In genomic region chr16:89072216-89073130, GRCh38 we compare ENCODE assay signal across 15 cellular contexts. TPM values are rescaled to one million over a fixed set of nuclear protein-coding genes. Genes with fewer than 3 reads are reported as not detected.
DNase-seq lines count a peak whose midpoint lies in the region; ATAC-seq and TF ChIP-seq lines count a peak whose summit lies in the region.
"Had no signal": no experiment of that assay in that cellular context is flagged by ENCODE, and none has a peak within 500 bp of the region (broad histone marks: within the 10 kb centered on the region; RNA-seq: fewer than 3 reads in every experiment).

No MANE protein-coding gene starts in this region.

- peaks cover 39% of the 10 kb centered on the region for H3F3A ChIP-seq in neural progenitor cell (ENCODE audit: low read depth)

- peak overlapping the region; percentile 85 for H3K27ac Mint-ChIP-seq in neural progenitor cell
- H3K27ac Mint-ChIP-seq in activated naive CD8-positive, alpha-beta T cell treated with anti-CD3 and anti-CD28 coated beads, Interleukin-2, amount 50 U/mL, for 24 hours: no peak overlapping the region
- H3K27ac Mint-ChIP-seq: CD8-positive, alpha-beta T cell; dendritic cell treated with granulocyte-macrophage colony-stimulating factor and Interleukin-4, amounts not matched to agents 40 ng/mL and 50 ng/mL, for 4 days had no signal

- H3K4me2 ChIP-seq in neural progenitor cell: peak overlapping the region; percentile 70

- peak overlapping the region; percentile 53 for H2AFZ ChIP-seq in neural progenitor cell (replicated peaks)

- peak overlapping the region; percentile 41 for H3K4me3 Mint-ChIP-seq in neural progenitor cell
- no peak overlapping the region for H3K4me3 Mint-ChIP-seq in activated naive CD8-positive, alpha-beta T cell treated with anti-CD3 and anti-CD28 coated beads, Interleukin-2, amount 50 U/mL, for 24 hours
- H3K4me3 Mint-ChIP-seq: CD8-positive, alpha-beta T cell; dendritic cell treated with granulocyte-macrophage colony-stimulating factor and Interleukin-4, amounts not matched to agents 40 ng/mL and 50 ng/mL, for 4 days had no signal

- H3K27ac ChIP-seq in neural progenitor cell: peak overlapping the region; percentile 86
- H3K27ac ChIP-seq: neutrophil, spleen had no signal

- peaks cover 9% of the 10 kb centered on the region for H3K4me1 Mint-ChIP-seq in neural progenitor cell
- no peaks in the 10 kb centered on the region for H3K4me1 Mint-ChIP-seq in activated naive CD8-positive, alpha-beta T cell treated with anti-CD3 and anti-CD28 coated beads, Interleukin-2, amount 50 U/mL, for 24 hours

- H3K36me3 Mint-ChIP-seq in neural progenitor cell: no peaks in the 10 kb centered on the region
- H3K36me3 Mint-ChIP-seq in activated naive CD8-positive, alpha-beta T cell treated with anti-CD3 and anti-CD28 coated beads, Interleukin-2, amount 50 U/mL, for 24 hours (ENCODE audit: low read depth): no peaks in the 10 kb centered on the region
- H3K36me3 Mint-ChIP-seq: CD8-positive, alpha-beta T cell had no signal

- no peak for TF ChIP-seq CTCF in fibroblast of pulmonary artery (IDR thresholded peaks at IDR 0.05; ENCODE audit: low read length, missing control alignments)
- no peak for TF ChIP-seq CTCF in neural progenitor cell (IDR thresholded peaks at IDR 0.05)

- peaks cover 13% of the 10 kb centered on the region for H3K9me3 Mint-ChIP-seq in neural progenitor cell
- peaks cover 6% of the 10 kb centered on the region for H3K9me3 Mint-ChIP-seq in activated naive CD8-positive, alpha-beta T cell treated with anti-CD3 and anti-CD28 coated beads, Interleukin-2, amount 50 U/mL, for 24 hours
- H3K9me3 Mint-ChIP-seq: CD8-positive, alpha-beta T cell; dendritic cell treated with granulocyte-macrophage colony-stimulating factor and Interleukin-4, amounts not matched to agents 40 ng/mL and 50 ng/mL, for 4 days had no signal

- no peak overlapping the region for H3K9ac ChIP-seq in neural progenitor cell

- H3K27me3 Mint-ChIP-seq in neural progenitor cell (ENCODE audit: insufficient read depth, low read depth): peaks cover 16% of the 10 kb centered on the region
- no peaks in the 10 kb centered on the region for H3K27me3 Mint-ChIP-seq in activated naive CD8-positive, alpha-beta T cell treated with anti-CD3 and anti-CD28 coated beads, Interleukin-2, amount 50 U/mL, for 24 hours

- H3K4me1 ChIP-seq in neural progenitor cell: peaks cover 16% of the 10 kb centered on the region

- DNase-seq in EH (ENCODE audit: low read depth) (peak; percentile 12), NCI-H2227 (lab: John Stamatoyannopoulos, UW; ENCODE audit: unreplicated experiment) (peak; percentile 75), fibroblast of pulmonary artery (ENCODE audit: low read depth) (peak; percentile 20), neural progenitor cell (ENCODE audit: low spot score) (no peak), glomerular visceral epithelial cell (ENCODE audit: extremely low spot score) (no peak)
- no peak for DNase-seq in activated naive CD8-positive, alpha-beta T cell treated with anti-CD3 and anti-CD28 coated beads, Interleukin-2, amount 50 U/mL, for 24 hours
- no peak for DNase-seq in activated CD4-positive, alpha-beta T cell treated with anti-CD3 and anti-CD28 coated beads, Interleukin-2, amount 50 U/mL, for 1 hour
- DNase-seq: activated CD4-positive, CD25-positive, alpha-beta regulatory T cell; activated T-cell treated with anti-CD3 and anti-CD28 coated beads, Interleukin-2, amount 50 U/mL, for 1 hour; amniotic stem cell; CD8-positive, alpha-beta T cell; kidney glomerular epithelial cell; spleen had no signal

- no peaks in the 10 kb centered on the region for H3K79me2 ChIP-seq in neural progenitor cell (ENCODE audit: low read depth)

- no peaks in the 10 kb centered on the region for H3K27me3 ChIP-seq in neural progenitor cell
- H3K27me3 ChIP-seq: neutrophil had no signal

- H4K20me1 ChIP-seq in neural progenitor cell (ENCODE audit: low read depth): no peaks in the 10 kb centered on the region

- H3K9me3 ChIP-seq in neural progenitor cell (ENCODE audit: low read depth): no peaks in the 10 kb centered on the region
- H3K9me3 ChIP-seq: neutrophil had no signal

- H3K36me3 ChIP-seq in neural progenitor cell: no peaks in the 10 kb centered on the region
- H3K36me3 ChIP-seq: neutrophil, spleen had no signal

- ATAC-seq in activated naive CD8-positive, alpha-beta T cell treated with anti-CD3 and anti-CD28 coated beads, Interleukin-2, amount 50 U/mL, for 24 hours: no peak
- ATAC-seq: CD8-positive, alpha-beta T cell had no signal

- no peak overlapping the region for H3K4me3 ChIP-seq in fibroblast of pulmonary artery (replicated peaks; ENCODE audit: low read depth, low read length)
- H3K4me3 ChIP-seq in neural progenitor cell: no peak overlapping the region
- H3K4me3 ChIP-seq: spleen had no signal

RNA-seq across cellular contexts. Expression of gene ACSF3, which starts 21.2 kb away (rescaled TPM):
- 14.5 and 25.9 TPM in 2 replicates for total RNA-seq in neural progenitor cell (ENCODE audit: low replicate concordance)

Comparison
In these comparisons a context has a peak if more than half of its experiments do, and no peak if none do; other contexts are left out.
1. DNase-seq: peak in EH (single experiment), NCI-H2227 (single experiment) and fibroblast of pulmonary artery (single experiment); none in neural progenitor cell (single experiment), activated naive CD8-positive, alpha-beta T cell treated with anti-CD3 and anti-CD28 coated beads, Interleukin-2, amount 50 U/mL, for 24 hours (single experiment), activated CD4-positive, alpha-beta T cell treated with anti-CD3 and anti-CD28 coated beads, Interleukin-2, amount 50 U/mL, for 1 hour (single experiment) and glomerular visceral epithelial cell (single experiment).